30 cellular contexts compared by ENCODE assay signal in genomic region chr22:35482311-35482710, GRCh38. TPM values are rescaled to one million over a fixed set of nuclear protein-coding genes. Genes with fewer than 3 reads are reported as not detected.
"Had no signal": no experiment of that assay in that cellular context is flagged by ENCODE, and none has a peak within 500 bp of the region (broad histone marks: within the 10 kb centered on the region; RNA-seq: fewer than 3 reads in every experiment).

No MANE protein-coding gene starts in this region.

- H3K4me2 ChIP-seq: PC-9 had no signal

- H3K36me3 Mint-ChIP-seq: activated CD4-positive, alpha-beta memory T cell treated with anti-CD3 and anti-CD28 coated beads for 36 hours; activated naive CD4-positive, alpha-beta T cell treated with anti-CD3 and anti-CD28 coated beads, Interleukin-2, amount 10 ng/mL, durations not matched to agents 7 days and 5 days; activated naive CD8-positive, alpha-beta T cell; brain had no signal

- DNase-seq: activated CD4-positive, alpha-beta memory T cell treated with anti-CD3 and anti-CD28 coated beads for 36 hours; activated CD4-positive, alpha-beta T cell treated with anti-CD3 and anti-CD28 coated beads for 36 hours; activated CD4-positive, alpha-beta T cell treated with anti-CD3 and anti-CD28 coated beads, Interleukin-2, amount 10 ng/mL, durations not matched to agents 7 days and 5 days; activated CD8-positive, alpha-beta memory T cell treated with anti-CD3 and anti-CD28 coated beads, Interleukin-2, amount 50 U/mL, for 48 hours; activated effector memory CD4-positive, alpha-beta T cell treated with Interleukin-2 at 50 U/mL for 16 hours; activated naive CD4-positive, alpha-beta T cell treated with anti-CD3 and anti-CD28 coated beads, Interleukin-2, amount 10 ng/mL, durations not matched to agents 7 days and 5 days; activated naive CD8-positive, alpha-beta T cell treated with anti-CD3 and anti-CD28 coated beads, Interleukin-2, amount 50 U/mL, for 24 hours; activated T-cell treated with anti-CD3 and anti-CD28 coated beads, Interleukin-2, amount 50 U/mL, for 48 hours; anterior cingulate cortex; caudate nucleus; Kasumi-1; KG1; MG63; NCI-H1048; NCI-H1105 treated with DMSO at 0.1 percent for 48 hours; NCI-H1436 treated with DMSO at 0.1 percent for 48 hours; NCI-H1694 treated with DMSO at 0.1 percent for 48 hours; NCI-H2029; NCI-H345; NCI-H524 treated with DMSO at 0.1 percent for 48 hours; PC-9; SIG-M5; T1000 had no signal

- ATAC-seq: activated CD4-positive, alpha-beta T cell treated with anti-CD3 and anti-CD28 coated beads for 36 hours; activated CD4-positive, CD25-positive, alpha-beta regulatory T cell treated with anti-CD3 and anti-CD28 coated beads, Interleukin-2, amount 50 U/mL, for 24 hours; activated naive CD8-positive, alpha-beta T cell treated with anti-CD3 and anti-CD28 coated beads, Interleukin-2, amount 50 U/mL, for 24 hours; Right ventricle myocardium inferior had no signal

- H3K36me3 ChIP-seq: MG63 had no signal

- H3K4me1 Mint-ChIP-seq: activated CD4-positive, alpha-beta T cell treated with anti-CD3 and anti-CD28 coated beads for 36 hours had no signal

- H3K9me3 ChIP-seq: MG63 had no signal

- H3K9me3 Mint-ChIP-seq: activated CD4-positive, alpha-beta memory T cell treated with anti-CD3 and anti-CD28 coated beads for 36 hours; activated CD4-positive, alpha-beta T cell treated with anti-CD3 and anti-CD28 coated beads, Interleukin-2, amount 10 ng/mL, durations not matched to agents 7 days and 5 days; activated naive CD4-positive, alpha-beta T cell treated with anti-CD3 and anti-CD28 coated beads, Interleukin-2, amount 10 ng/mL, durations not matched to agents 7 days and 5 days; activated naive CD8-positive, alpha-beta T cell treated with anti-CD3 and anti-CD28 coated beads, Interleukin-2, amount 50 U/mL, for 24 hours; brain had no signal

- H3K27ac Mint-ChIP-seq: activated CD4-positive, alpha-beta memory T cell treated with anti-CD3 and anti-CD28 coated beads for 36 hours; activated CD4-positive, alpha-beta T cell treated with anti-CD3 and anti-CD28 coated beads for 36 hours; activated CD4-positive, alpha-beta T cell treated with anti-CD3 and anti-CD28 coated beads, Interleukin-2, amount 10 ng/mL, durations not matched to agents 7 days and 5 days; activated naive CD4-positive, alpha-beta T cell treated with anti-CD3 and anti-CD28 coated beads, Interleukin-2, amount 10 ng/mL, durations not matched to agents 7 days and 5 days; activated naive CD8-positive, alpha-beta T cell; activated naive CD8-positive, alpha-beta T cell treated with anti-CD3 and anti-CD28 coated beads, Interleukin-2, amount 50 U/mL, for 24 hours; brain had no signal

- H3K27me3 ChIP-seq: MG63 had no signal

- H3K4me3 Mint-ChIP-seq: activated CD4-positive, alpha-beta memory T cell treated with anti-CD3 and anti-CD28 coated beads for 36 hours; activated CD4-positive, alpha-beta T cell treated with anti-CD3 and anti-CD28 coated beads for 36 hours; activated CD4-positive, alpha-beta T cell treated with anti-CD3 and anti-CD28 coated beads, Interleukin-2, amount 10 ng/mL, durations not matched to agents 7 days and 5 days; activated naive CD4-positive, alpha-beta T cell treated with anti-CD3 and anti-CD28 coated beads, Interleukin-2, amount 10 ng/mL, durations not matched to agents 7 days and 5 days; activated naive CD8-positive, alpha-beta T cell; activated naive CD8-positive, alpha-beta T cell treated with anti-CD3 and anti-CD28 coated beads, Interleukin-2, amount 50 U/mL, for 24 hours; brain had no signal

- H3K27ac ChIP-seq: PC-9, RWPE1 had no signal

- H2AFZ ChIP-seq: PC-9 had no signal

- H3K4me3 ChIP-seq: MG63, PC-9 had no signal

RNA-seq across cellular contexts. Expression of gene RASD2, which starts 58.3 kb away (rescaled TPM):
- total RNA-seq: activated CD4-positive, alpha-beta T cell treated with anti-CD3 and anti-CD28 coated beads, Interleukin-2, amount 10 ng/mL, durations not matched to agents 7 days and 5 days; T-helper 1 cell treated with Interleukin-12 subunit alpha and Interleukin-12 subunit beta and Interleukin-4 antibody, amounts not matched to agents 30 ng/mL and 1 ng/mL, for 36 hours; T-helper 2 cell treated with Interferon-gamma antibody and Interleukin-4, amounts not matched to agents 100 ng/mL and 5 ng/mL, for 36 hours had no signal
